In the genomic region with DNA sequence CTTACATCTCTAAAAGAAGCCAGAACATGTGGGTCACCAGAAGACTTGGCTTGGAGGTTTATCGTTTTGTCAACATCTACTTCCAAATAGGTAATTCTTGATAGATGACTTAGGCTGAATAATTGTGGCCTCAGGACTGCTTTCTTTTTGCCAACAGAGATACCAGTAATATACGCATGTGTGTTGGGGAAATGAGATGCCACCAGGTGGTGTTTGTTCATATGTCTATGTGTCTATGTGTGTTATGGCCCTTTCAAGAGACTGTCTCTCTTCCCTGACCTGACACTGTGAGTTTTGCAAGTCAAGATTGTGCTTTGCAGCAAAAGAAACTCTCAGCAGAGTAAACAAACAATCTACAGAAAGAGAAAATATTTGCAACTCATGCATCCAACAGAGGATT, we compare ENCODE assay signal across 13 cellular contexts. TPM values are rescaled to one million over a fixed set of nuclear protein-coding genes. Genes with fewer than 3 reads are reported as not detected.
A peak's percentile ranks its signal among the peaks of the same experiment; 100 is the strongest.
DNase-seq lines count a peak whose midpoint lies in the region; ATAC-seq and TF ChIP-seq lines count a peak whose summit lies in the region.
"Had no signal": no experiment of that assay in that cellular context is flagged by ENCODE, and none has a peak within 500 bp of the region (broad histone marks: within the 10 kb centered on the region; RNA-seq: fewer than 3 reads in every experiment).

No MANE protein-coding gene starts in this region.

- TF ChIP-seq CTCF in prostate gland (IDR thresholded peaks at IDR 0.05) = no peak

- DNase-seq in DMS 273 treated with DMSO at 0.1 percent for 48 hours (lab: John Stamatoyannopoulos, UW) (peak; percentile 80), NCI-H69 (lab: John Stamatoyannopoulos, UW) (peak; percentile 69), dermis microvascular lymphatic vessel endothelial cell (ENCODE audit: low read depth in 2 of 2) (peak; percentile 40 to 53), GOT3 (lab: John Stamatoyannopoulos, UW) (no peak), ecto neural progenitor cell (ENCODE audit: low spot score) (no peak), prostate gland (ENCODE audit: low spot score) (no peak)
- DNase-seq: activated CD4-positive, alpha-beta T cell treated with anti-CD3 and anti-CD28 coated beads, Interleukin-2, amount 50 U/mL, for 1 hour; anterior cingulate cortex; Calu3 had no signal

- no peaks in the 10 kb centered on the region for H3K9me3 ChIP-seq in prostate gland
- H3K9me3 ChIP-seq: esophagus muscularis mucosa had no signal

- ATAC-seq in GM21367 (IDR thresholded peaks at IDR 0.05; ENCODE audit: unreplicated experiment) (peak; percentile 55), HG02571 (IDR thresholded peaks at IDR 0.05; ENCODE audit: unreplicated experiment) (no peak)

- H3K4me3 ChIP-seq in prostate gland = no peak overlapping the region
- H3K4me3 ChIP-seq: esophagus muscularis mucosa had no signal

- H3K27ac ChIP-seq in prostate gland = no peak overlapping the region
- H3K27ac ChIP-seq: esophagus muscularis mucosa had no signal

- intact Hi-C loops in prostate gland (cut with DNase I) = no loop called here

- H3K27me3 ChIP-seq in prostate gland (replicated peaks; ENCODE audit: insufficient read depth) = no peaks in the 10 kb centered on the region
- H3K27me3 ChIP-seq: esophagus muscularis mucosa had no signal

- no peaks in the 10 kb centered on the region for H3K4me1 ChIP-seq in prostate gland (replicated peaks)
- H3K4me1 ChIP-seq: esophagus muscularis mucosa had no signal

- no peak for TF ChIP-seq POLR2A in prostate gland (IDR thresholded peaks at IDR 0.05)

- H3K36me3 ChIP-seq in prostate gland = no peaks in the 10 kb centered on the region
- H3K36me3 ChIP-seq: esophagus muscularis mucosa had no signal

- 77% methylated on average over 2 of the region's 2 CpGs for WGBS in prostate gland

RNA-seq across cellular contexts. Expression of gene METTL21C, which starts 31.6 kb away (rescaled TPM):
- total RNA-seq in dermis microvascular lymphatic vessel endothelial cell = not detected in 2 replicates
- total RNA-seq in prostate gland = not detected
- total RNA-seq: Calu3, esophagus muscularis mucosa, ureter had no signal

RNA-seq across cellular contexts. Expression of gene TEX30, which starts 47.2 kb away (rescaled TPM):
- total RNA-seq in dermis microvascular lymphatic vessel endothelial cell (23.2 and 29.6 TPM in 2 replicates), prostate gland (10 to 100 TPM in 1 of 2 donors, 1 to 10 TPM in 1; 3.6 to 22.2 TPM)

Comparison
In these comparisons a context has a peak if more than half of its experiments do, and no peak if none do; other contexts are left out.
1. DNase-seq: peak in DMS 273 treated with DMSO at 0.1 percent for 48 hours (single experiment), NCI-H69 (single experiment) and dermis microvascular lymphatic vessel endothelial cell (2 of 2); none in GOT3 (single experiment), ecto neural progenitor cell (single experiment) and prostate gland (single experiment).